Comparison of ENCODE assay signal across 8 cellular contexts in genomic region chr1:237864338-237865244, GRCh38. TPM values are rescaled to one million over a fixed set of nuclear protein-coding genes. Genes with fewer than 3 reads are reported as not detected.
DNase-seq lines count a peak whose midpoint lies in the region; ATAC-seq and TF ChIP-seq lines count a peak whose summit lies in the region.

No MANE protein-coding gene starts in this region.

- ATAC-seq in activated T-cell treated with anti-CD3 and anti-CD28 coated beads, Interleukin-2, amount 50 U/mL, for 4 hours, result no peak
- ATAC-seq in stimulated activated naive B cell treated with anti-CD40 and anti-IgM and Interleukin-4, amounts not matched to agents 10 μg/mL and 1 μg/mL and 100 μg/mL, for 72 hours (replicated peaks), result peak; percentile 62 to 65
- ATAC-seq in GM21526 (IDR thresholded peaks at IDR 0.05; ENCODE audit: low FRiP score, unreplicated experiment), result no peak

- H3K27ac Mint-ChIP-seq in HFFc6, result no peak overlapping the region; the same call in 1 of the 2 replicates
- peak overlapping the region in 1 of 5 experiments; percentile 28 for H3K27ac Mint-ChIP-seq in brain
- no peak overlapping the region for H3K27ac Mint-ChIP-seq in stimulated activated naive B cell treated with anti-CD40 and anti-IgM and Interleukin-4, amounts not matched to agents 10 μg/mL and 1 μg/mL and 100 μg/mL, for 72 hours

- H3K4me3 Mint-ChIP-seq in activated T-cell treated with anti-CD3 and anti-CD28 coated beads, Interleukin-2, amount 50 U/mL, for 4 hours, result no peak overlapping the region
- H3K4me3 Mint-ChIP-seq in HFFc6 (peak overlapping the region; percentile 53), brain (peak overlapping the region in 3 of 5 experiments; percentile 28 to 73 (median 54))
- H3K4me3 Mint-ChIP-seq in stimulated activated naive B cell treated with anti-CD40 and anti-IgM and Interleukin-4, amounts not matched to agents 10 μg/mL and 1 μg/mL and 100 μg/mL, for 72 hours, result peak overlapping the region; percentile 40 to 64

- H3K27me3 Mint-ChIP-seq in activated T-cell treated with anti-CD3 and anti-CD28 coated beads, Interleukin-2, amount 50 U/mL, for 4 hours (ENCODE audit: low read depth), result peaks cover 14% of the 10 kb centered on the region
- peaks cover 3% of the 10 kb centered on the region; the same call in 1 of the 2 replicates for H3K27me3 Mint-ChIP-seq in HFFc6 (ENCODE audit: insufficient read depth)
- peaks cover 7% of the 10 kb centered on the region for H3K27me3 Mint-ChIP-seq in brain
- H3K27me3 Mint-ChIP-seq in stimulated activated naive B cell treated with anti-CD40 and anti-IgM and Interleukin-4, amounts not matched to agents 10 μg/mL and 1 μg/mL and 100 μg/mL, for 72 hours, result peaks cover 6 to 11% of the 10 kb centered on the region in 2 donors

- TF ChIP-seq CTCF in HFFc6 (IDR thresholded peaks at IDR 0.05) (peak; percentile 93), brain (conservative IDR thresholded peaks at IDR 0.05) (peak; percentile 91 to 99)

- no peaks in the 10 kb centered on the region for H3K36me3 Mint-ChIP-seq in activated T-cell treated with anti-CD3 and anti-CD28 coated beads, Interleukin-2, amount 50 U/mL, for 4 hours (ENCODE audit: insufficient read depth)
- H3K36me3 Mint-ChIP-seq in HFFc6 (ENCODE audit: low read depth), result no peaks in the 10 kb centered on the region
- H3K36me3 Mint-ChIP-seq in brain, result no peaks in the 10 kb centered on the region
- H3K36me3 Mint-ChIP-seq in stimulated activated naive B cell treated with anti-CD40 and anti-IgM and Interleukin-4, amounts not matched to agents 10 μg/mL and 1 μg/mL and 100 μg/mL, for 72 hours, result no peaks in the 10 kb centered on the region

- peaks cover 2% of the 10 kb centered on the region for H3K4me1 Mint-ChIP-seq in activated T-cell treated with anti-CD3 and anti-CD28 coated beads, Interleukin-2, amount 50 U/mL, for 4 hours (ENCODE audit: low read depth)
- H3K4me1 Mint-ChIP-seq in HFFc6 (ENCODE audit: low read depth), result peaks cover 22% of the 10 kb centered on the region; the same call in 1 of the 2 replicates
- H3K4me1 Mint-ChIP-seq in brain, result peaks cover 12% of the 10 kb centered on the region
- H3K4me1 Mint-ChIP-seq in stimulated activated naive B cell treated with anti-CD40 and anti-IgM and Interleukin-4, amounts not matched to agents 10 μg/mL and 1 μg/mL and 100 μg/mL, for 72 hours, result peaks cover 4 to 5% of the 10 kb centered on the region in 2 donors

- no peaks in the 10 kb centered on the region for H3K9me3 Mint-ChIP-seq in activated T-cell treated with anti-CD3 and anti-CD28 coated beads, Interleukin-2, amount 50 U/mL, for 4 hours
- H3K9me3 Mint-ChIP-seq in HFFc6, result peaks cover 3% of the 10 kb centered on the region; the same call in 1 of the 2 replicates
- H3K9me3 Mint-ChIP-seq in brain, result no peaks in the 10 kb centered on the region
- peaks cover 0 to 2% of the 10 kb centered on the region in 2 donors for H3K9me3 Mint-ChIP-seq in stimulated activated naive B cell treated with anti-CD40 and anti-IgM and Interleukin-4, amounts not matched to agents 10 μg/mL and 1 μg/mL and 100 μg/mL, for 72 hours

- DNase-seq in activated T-cell treated with anti-CD3 and anti-CD28 coated beads for 48 hours (ENCODE audit: low read depth) (peak; percentile 16), HFFc6 (peak; percentile 1), NCI-H69 (lab: John Stamatoyannopoulos, UW) (peak; percentile 90), kidney glomerular epithelial cell (lab: John Stamatoyannopoulos, UW) (peak; percentile 27)
- no peak for DNase-seq in activated T-cell treated with anti-CD3 and anti-CD28 coated beads, Interleukin-2, amount 50 U/mL, for 4 hours
- peak; percentile 5 for DNase-seq in stimulated activated naive B cell treated with anti-CD40 and anti-IgM and Interleukin-4, amounts not matched to agents 10 μg/mL and 1 μg/mL and 100 μg/mL, for 72 hours

RNA-seq across cellular contexts. Expression of gene ZP4, which starts 26.1 kb away (rescaled TPM):
- not detected for total RNA-seq in activated T-cell treated with anti-CD3 and anti-CD28 coated beads, Interleukin-2, amount 50 U/mL, for 4 hours
- not detected for total RNA-seq in HFFc6 (2021; fragmentation: NEBNext Ultra II Directional; extraction: Animal tissue kit (Norgen Biotek cat#: 25700))
- polyA plus RNA-seq in brain (ENCODE audit: insufficient read depth, low read depth, low replicate concordance), result not detected

Comparison
In these comparisons a context has a peak if more than half of its experiments do, and no peak if none do; other contexts are left out.
1. ATAC-seq: peak in stimulated activated naive B cell treated with anti-CD40 and anti-IgM and Interleukin-4, amounts not matched to agents 10 μg/mL and 1 μg/mL and 100 μg/mL, for 72 hours (2 of 2); none in activated T-cell treated with anti-CD3 and anti-CD28 coated beads, Interleukin-2, amount 50 U/mL, for 4 hours (0 of 2) and GM21526 (single experiment).